8 cellular contexts compared by ENCODE assay signal in the genomic region with DNA sequence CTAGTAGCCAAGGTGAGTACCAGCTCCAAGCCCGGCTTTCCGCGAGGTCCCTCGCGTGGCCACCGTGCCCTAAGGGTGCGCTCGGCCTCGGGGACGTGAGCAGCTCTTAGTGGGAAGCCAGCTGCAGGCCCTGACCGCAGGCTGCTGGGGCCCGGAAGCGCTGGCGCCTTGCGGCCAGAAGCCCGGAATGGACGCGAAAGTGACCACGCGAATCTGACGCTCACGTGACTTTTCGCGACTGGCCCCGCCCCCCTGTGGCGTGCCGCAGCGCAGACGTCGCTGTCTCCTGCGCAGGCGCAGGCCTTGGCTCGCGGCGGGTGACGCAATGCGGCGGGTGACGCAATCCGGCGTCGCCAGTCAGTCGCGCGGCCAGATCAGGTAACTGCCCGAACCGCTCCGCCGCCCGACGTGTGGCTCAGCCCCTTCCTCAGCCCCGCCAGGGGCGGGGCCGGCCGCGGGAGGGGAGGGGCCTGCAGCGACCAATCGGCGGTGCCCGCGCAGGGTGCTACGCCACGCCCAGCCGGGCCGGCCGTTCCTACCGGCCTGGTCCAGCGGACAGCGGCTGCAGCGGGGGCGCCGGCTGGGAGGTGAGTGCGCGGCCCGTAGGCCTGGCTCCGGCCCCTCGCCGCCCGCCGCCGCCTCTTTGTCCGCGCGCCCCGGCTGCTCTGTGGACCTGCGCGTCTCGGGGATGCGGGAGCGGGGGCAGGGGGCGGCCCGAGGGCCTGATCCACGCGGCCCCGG.
DNase-seq lines count a peak whose midpoint lies in the region; ATAC-seq and TF ChIP-seq lines count a peak whose summit lies in the region.

A gene (plus strand): TSS at position 532 of the 741 bp plus-strand sequence. CDS start 2,202 bp downstream, outside the sequence.

- peak within 1 kb of the TSS; percentile 92 for H3K27ac Mint-ChIP-seq in central memory CD8-positive, alpha-beta T cell (ENCODE audit: low read depth)

- H3K4me3 Mint-ChIP-seq in central memory CD8-positive, alpha-beta T cell: peak within 1 kb of the TSS; percentile 92

- no peaks in the 10 kb centered on the region for H3K27me3 Mint-ChIP-seq in central memory CD8-positive, alpha-beta T cell

- no peaks in the 10 kb centered on the region for H3K9me3 Mint-ChIP-seq in central memory CD8-positive, alpha-beta T cell

- TF ChIP-seq POLR2A in GM19099 (IDR thresholded peaks at IDR 0.05; ENCODE audit: extremely low read depth, insufficient read length, low read depth): peak; percentile 87

- H3K36me3 Mint-ChIP-seq in central memory CD8-positive, alpha-beta T cell (ENCODE audit: insufficient read depth): peaks cover 30% of the 10 kb centered on the region

- peak; percentile 98 for DNase-seq in AG20443 (ENCODE audit: low spot score)
- DNase-seq in NCI-H446 treated with DMSO at 0.1 percent for 48 hours (lab: John Stamatoyannopoulos, UW): peak; percentile 95
- DNase-seq in central memory CD8-positive, alpha-beta T cell (ENCODE audit: low spot score in 2 of 2): peak; percentile 98 to 99
- DNase-seq in islet precursor cell: peak; percentile 99
- DNase-seq in stimulated activated CD4-positive, alpha-beta T cell treated with anti-CD3 and anti-CD28 coated beads, Interleukin-12 subunit alpha, Interleukin-12 subunit beta, amount 100 ng/mL, for 4 hours: peak; percentile 98

- H3K4me1 Mint-ChIP-seq in central memory CD8-positive, alpha-beta T cell: peaks cover 46% of the 10 kb centered on the region

- peak; percentile 54 for ATAC-seq in HG03378 (IDR thresholded peaks at IDR 0.05; ENCODE audit: unreplicated experiment)
- ATAC-seq in activated CD4-positive, CD25-positive, alpha-beta regulatory T cell treated with anti-CD3 and anti-CD28 coated beads, Interleukin-2, amount 50 U/mL, for 24 hours: peak; percentile 73 to 79
- peak; percentile 75 for ATAC-seq in central memory CD8-positive, alpha-beta T cell (replicated peaks; ENCODE audit: extremely low read depth, poor library complexity, severe bottlenecking)

Comparison
In these comparisons a context has a peak if more than half of its experiments do, and no peak if none do; other contexts are left out.
1. Peak in every context shown above with its lines: DNase-seq and ATAC-seq.